10 cellular contexts compared by ENCODE assay signal in the genomic region with DNA sequence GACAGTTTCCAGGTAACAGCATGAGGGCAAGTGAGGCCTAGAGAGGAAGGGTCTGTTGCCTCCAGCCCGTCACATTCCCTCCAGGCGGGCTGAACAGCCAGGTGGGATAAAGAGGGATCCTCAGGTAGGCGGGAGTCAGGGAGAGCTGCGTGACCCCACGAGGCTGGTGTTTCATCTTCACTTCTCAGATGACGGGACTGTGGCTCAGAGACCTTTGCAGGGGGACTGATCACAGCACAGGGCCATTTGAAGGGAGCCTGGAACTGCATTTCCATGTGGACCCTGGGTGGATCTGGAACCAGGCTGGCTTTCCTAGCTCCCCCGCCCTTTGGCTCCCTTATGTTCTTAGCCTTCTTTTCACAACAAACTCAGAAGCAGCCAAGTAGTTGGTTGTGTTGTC. TPM values are rescaled to one million over a fixed set of nuclear protein-coding genes. Genes with fewer than 3 reads are reported as not detected.
DNase-seq lines count a peak whose midpoint lies in the region; ATAC-seq and TF ChIP-seq lines count a peak whose summit lies in the region.
"Had no signal": no experiment of that assay in that cellular context is flagged by ENCODE, and none has a peak within 500 bp of the region (broad histone marks: within the 10 kb centered on the region; RNA-seq: fewer than 3 reads in every experiment).

No MANE protein-coding gene starts in this region.

- WGBS in spleen, 5 donors, result 86 to 92% (median 87%) methylated on average over 5 to 7 of the region's 7 CpGs

- intact Hi-C loops in activated CD8-positive, alpha-beta T cell treated with anti-CD3 and anti-CD28 coated beads for 36 hours (cut with micrococcal nuclease), result loop anchor here (5.0 kb wide), 1 partner anchor 41 kb away; no protein-coding TSS in a partner anchor
- intact Hi-C loops in spleen (cut with DNase I; ENCODE audit: low total_unique reads), result no loop called here

- no peak overlapping the region for H3K4me3 Mint-ChIP-seq in T-helper 1 cell treated with Interleukin-12 subunit alpha and Interleukin-12 subunit beta and Interleukin-4 antibody, amounts not matched to agents 30 μg/mL and 1 μg/mL, for 36 hours
- H3K4me3 Mint-ChIP-seq in activated CD8-positive, alpha-beta T cell treated with anti-CD3 and anti-CD28 coated beads for 36 hours, result no peak overlapping the region
- no peak overlapping the region for H3K4me3 Mint-ChIP-seq in glutamatergic neuron (ENCODE audit: unreplicated experiment)

- CTCF ChIA-PET in activated CD8-positive, alpha-beta T cell treated with anti-CD3 and anti-CD28 coated beads for 36 hours (lab: Charles Lee), result interaction anchor here (1.4 to 40.2 kb wide), 5 partner anchors 8 to 38 kb away, joined by 6 to 1222 read pairs (median 28); a partner anchor contains a TSS

- H3K9me3 Mint-ChIP-seq in T-helper 1 cell treated with Interleukin-12 subunit alpha and Interleukin-12 subunit beta and Interleukin-4 antibody, amounts not matched to agents 30 μg/mL and 1 μg/mL, for 36 hours, result no peaks in the 10 kb centered on the region
- no peaks in the 10 kb centered on the region for H3K9me3 Mint-ChIP-seq in activated CD8-positive, alpha-beta T cell treated with anti-CD3 and anti-CD28 coated beads for 36 hours
- peaks cover 10% of the 10 kb centered on the region for H3K9me3 Mint-ChIP-seq in glutamatergic neuron (ENCODE audit: unreplicated experiment)

- no peak for ATAC-seq in activated CD8-positive, alpha-beta T cell treated with anti-CD3 and anti-CD28 coated beads for 36 hours
- no peak for ATAC-seq in omental fat pad (ENCODE audit: low FRiP score)
- no peak for ATAC-seq in HG02763 (IDR thresholded peaks at IDR 0.05; ENCODE audit: unreplicated experiment)

- H3K27me3 Mint-ChIP-seq in T-helper 1 cell treated with Interleukin-12 subunit alpha and Interleukin-12 subunit beta and Interleukin-4 antibody, amounts not matched to agents 30 μg/mL and 1 μg/mL, for 36 hours (ENCODE audit: low read depth), result peaks cover 4% of the 10 kb centered on the region
- H3K27me3 Mint-ChIP-seq in activated CD8-positive, alpha-beta T cell treated with anti-CD3 and anti-CD28 coated beads for 36 hours, result no peaks in the 10 kb centered on the region
- peaks cover 26% of the 10 kb centered on the region for H3K27me3 Mint-ChIP-seq in glutamatergic neuron (ENCODE audit: unreplicated experiment)

- peak overlapping the region; percentile 69 to 95 (median 84) for H3K27ac ChIP-seq in spleen

- H3K4me3 ChIP-seq in spleen, result no peak overlapping the region
- H3K4me3 ChIP-seq: thyroid gland had no signal

- H3K9me3 ChIP-seq in spleen, result no peaks in the 10 kb centered on the region
- H3K9me3 ChIP-seq: thyroid gland had no signal

- H3K36me3 Mint-ChIP-seq in T-helper 1 cell treated with Interleukin-12 subunit alpha and Interleukin-12 subunit beta and Interleukin-4 antibody, amounts not matched to agents 30 μg/mL and 1 μg/mL, for 36 hours (ENCODE audit: low read depth), result peaks cover 37% of the 10 kb centered on the region
- peaks cover 57% of the 10 kb centered on the region for H3K36me3 Mint-ChIP-seq in activated CD8-positive, alpha-beta T cell treated with anti-CD3 and anti-CD28 coated beads for 36 hours (ENCODE audit: low read depth)
- H3K36me3 Mint-ChIP-seq in glutamatergic neuron (ENCODE audit: unreplicated experiment), result no peaks in the 10 kb centered on the region

- no peak for DNase-seq in T-helper 1 cell
- DNase-seq in activated CD8-positive, alpha-beta T cell treated with anti-CD3 and anti-CD28 coated beads for 36 hours, result no peak
- no peak for DNase-seq in glutamatergic neuron
- DNase-seq in spleen, result no peak
- no peak for DNase-seq in SIG-M5 (lab: John Stamatoyannopoulos, UW)
- DNase-seq in omental fat pad (ENCODE audit: low spot score), result no peak
- DNase-seq: effector CD4-positive, alpha-beta T cell; thyroid gland had no signal

- peaks cover 0 to 68% (median 24%) of the 10 kb centered on the region in 6 donors for H3K36me3 ChIP-seq in spleen

- POLR2A ChIA-PET in activated CD8-positive, alpha-beta T cell treated with anti-CD3 and anti-CD28 coated beads for 36 hours (lab: Charles Lee), result interaction anchor here (1.4 to 5.4 kb wide), 7 partner anchors 8 to 39 kb away, joined by 4 to 41 read pairs (median 30); no protein-coding TSS in a partner anchor

- no peak for TF ChIP-seq POLR2A in spleen (IDR thresholded peaks at IDR 0.05)

- H3K4me1 ChIP-seq in spleen, result peaks cover 86 to 100% (median 100%) of the 10 kb centered on the region in 6 donors

- H3K4me1 Mint-ChIP-seq in T-helper 1 cell treated with Interleukin-12 subunit alpha and Interleukin-12 subunit beta and Interleukin-4 antibody, amounts not matched to agents 30 μg/mL and 1 μg/mL, for 36 hours (ENCODE audit: low read depth), result peaks cover 58% of the 10 kb centered on the region
- peaks cover 82% of the 10 kb centered on the region for H3K4me1 Mint-ChIP-seq in activated CD8-positive, alpha-beta T cell treated with anti-CD3 and anti-CD28 coated beads for 36 hours (ENCODE audit: low read depth)
- H3K4me1 Mint-ChIP-seq in glutamatergic neuron (ENCODE audit: low read depth, unreplicated experiment), result peaks cover 30% of the 10 kb centered on the region

- peak overlapping the region; percentile 63 for H3K27ac Mint-ChIP-seq in T-helper 1 cell treated with Interleukin-12 subunit alpha and Interleukin-12 subunit beta and Interleukin-4 antibody, amounts not matched to agents 30 μg/mL and 1 μg/mL, for 36 hours
- peak overlapping the region; percentile 68 for H3K27ac Mint-ChIP-seq in activated CD8-positive, alpha-beta T cell treated with anti-CD3 and anti-CD28 coated beads for 36 hours
- H3K27ac Mint-ChIP-seq in glutamatergic neuron (ENCODE audit: unreplicated experiment), result peak overlapping the region; percentile 29

- no peak for TF ChIP-seq CTCF in activated CD8-positive, alpha-beta T cell treated with anti-CD3 and anti-CD28 coated beads for 36 hours (IDR thresholded peaks at IDR 0.05)
- TF ChIP-seq CTCF in glutamatergic neuron (IDR thresholded peaks at IDR 0.05; ENCODE audit: partially characterized antibody, unreplicated experiment), result no peak
- no peak for TF ChIP-seq CTCF in spleen (IDR thresholded peaks at IDR 0.05 in 8 of 11, conservative IDR thresholded peaks at IDR 0.05 in 3 of 11)
- no peak for TF ChIP-seq CTCF in omental fat pad (IDR thresholded peaks at IDR 0.05)

- H3K27me3 ChIP-seq in spleen (replicated peaks in 1 of 7), result no peaks in the 10 kb centered on the region
- H3K27me3 ChIP-seq: thyroid gland had no signal

RNA-seq across cellular contexts. Expression of a gene that starts 37.4 kb away (rescaled TPM):
- 10 to 100 TPM; 48.7 to 52.7 TPM for total RNA-seq in activated CD8-positive, alpha-beta T cell treated with anti-CD3 and anti-CD28 coated beads for 36 hours
- total RNA-seq in glutamatergic neuron (ENCODE audit: unreplicated experiment) (18.1 TPM), spleen (100 to 1,000 TPM in 1 of 7 donors, 10 to 100 TPM in 6; 72.6 to 105 (median 88.3) TPM), omental fat pad (10 to 100 TPM; 30.4 to 64.6 (median 48.3) TPM)
- polyA plus RNA-seq in spleen, result 10 to 100 TPM; 11.5 to 25.5 (median 12.0) TPM
